9 cellular contexts compared by ENCODE assay signal in genomic region chr16:85136705-85137322, GRCh38. TPM values are rescaled to one million over a fixed set of nuclear protein-coding genes. Genes with fewer than 3 reads are reported as not detected.
A peak's percentile ranks its signal among the peaks of the same experiment; 100 is the strongest.
DNase-seq lines count a peak whose midpoint lies in the region; ATAC-seq lines count a peak whose summit lies in the region.
"Had no signal": no experiment of that assay in that cellular context is flagged by ENCODE, and none has a peak within 500 bp of the region (broad histone marks: within the 10 kb centered on the region; RNA-seq: fewer than 3 reads in every experiment).

No MANE protein-coding gene starts in this region.

- H3K9me3 ChIP-seq in T-helper 17 cell (ENCODE audit: control insufficient read depth, low read length, poor library complexity, severe bottlenecking), result no peaks in the 10 kb centered on the region

- H3K27me3 Mint-ChIP-seq in T-helper 17 cell, result peaks cover 47% of the 10 kb centered on the region

- intact Hi-C loops in left cardiac atrium (cut with DNase I), result no loop called here
- intact Hi-C loops in sciatic nerve (cut with DNase I), result no loop called here

- peak overlapping the region; percentile 80 for H3K27ac Mint-ChIP-seq in T-helper 17 cell

- DNase-seq in ELF-1 (ENCODE audit: low read depth, low spot score), result peak; percentile 81
- no peak for DNase-seq in T-helper 17 cell
- no peak for DNase-seq in left cardiac atrium
- DNase-seq in sciatic nerve (ENCODE audit: low spot score), result no peak
- no peak for DNase-seq in cerebellar cortex (ENCODE audit: low spot score)
- DNase-seq in NK-92 treated with Interleukin-12 subunit alpha and Interleukin-12 subunit beta, amount 100 ng/mL, for 24 hours (lab: John Stamatoyannopoulos, UW), result no peak
- no peak for DNase-seq in stimulated activated CD4-positive, alpha-beta T cell treated with anti-CD3 and anti-CD28 coated beads, Interleukin-4, amount 100 ng/mL, for 4 hours
- no peak for DNase-seq in activated naive CD4-positive, alpha-beta T cell treated with anti-CD3 and anti-CD28 coated beads, Interleukin-2, amount 50 U/mL, for 16 hours

- ATAC-seq in T-helper 17 cell (no peak), left cardiac atrium (peak; percentile 48 to 62), sciatic nerve (peak; percentile 48)

- no peak overlapping the region for H3K4me3 Mint-ChIP-seq in T-helper 17 cell

- peaks cover 14% of the 10 kb centered on the region for H3K36me3 Mint-ChIP-seq in T-helper 17 cell (ENCODE audit: low read depth)

- peaks cover 18% of the 10 kb centered on the region for H3K4me1 Mint-ChIP-seq in T-helper 17 cell

RNA-seq across cellular contexts. Expression of gene CIBAR2, which starts 24.5 kb away (rescaled TPM):
- not detected for total RNA-seq in T-helper 17 cell
- not detected for total RNA-seq in left cardiac atrium
- not detected for total RNA-seq in sciatic nerve
- total RNA-seq: T-helper 2 cell treated with Interferon-gamma antibody and Interleukin-4, amounts not matched to agents 100 ng/mL and 5 ng/mL, for 36 hours had no signal
